8 cellular contexts compared by ENCODE assay signal in genomic region chr19:6373096-6373812, GRCh38. TPM values are rescaled to one million over a fixed set of nuclear protein-coding genes. Genes with fewer than 3 reads are reported as not detected.
A peak's percentile ranks its signal among the peaks of the same experiment; 100 is the strongest.
DNase-seq lines count a peak whose midpoint lies in the region; ATAC-seq and TF ChIP-seq lines count a peak whose summit lies in the region.

No MANE protein-coding gene starts in this region.

- peak; percentile 96 for DNase-seq in D341Med (ENCODE audit: low spot score)
- DNase-seq in PC-9, result peak; percentile 79 to 95
- peak; percentile 99 for DNase-seq in activated T-cell treated with anti-CD3 and anti-CD28 coated beads, Interleukin-2, amount 50 U/mL, for 24 hours
- DNase-seq in stimulated activated CD8-positive, alpha-beta memory T cell treated with anti-CD3 and anti-CD28 coated beads, Interleukin-4, amount 100 ng/mL, for 4 hours (ENCODE audit: low read depth in 2 of 2, low spot score in 1 of 2), result peak; percentile 95

- TF ChIP-seq CTCF in KMS-11 (conservative IDR thresholded peaks at IDR 0.05; ENCODE audit: low read depth, low read length) (no peak), PC-9 (conservative IDR thresholded peaks at IDR 0.05) (no peak)

- H3K79me2 ChIP-seq in KMS-11 (ENCODE audit: insufficient read depth, low read depth), result no peaks in the 10 kb centered on the region
- no peaks in the 10 kb centered on the region for H3K79me2 ChIP-seq in PC-9 (ENCODE audit: low read depth)

- no peaks in the 10 kb centered on the region for H3K27me3 Mint-ChIP-seq in activated T-cell treated with anti-CD3 and anti-CD28 coated beads, Interleukin-2, amount 50 U/mL, for 24 hours

- H3K4me1 Mint-ChIP-seq in activated T-cell treated with anti-CD3 and anti-CD28 coated beads, Interleukin-2, amount 50 U/mL, for 24 hours (ENCODE audit: low read depth), result peaks cover 12% of the 10 kb centered on the region

- 1 to 2% methylated on average over 46 to 53 of the region's 53 CpGs for WGBS in esophagus, 2 donors

- H3K9ac ChIP-seq in KMS-11, result peak overlapping the region; percentile 42; the same call in 1 of the 2 replicates
- H3K9ac ChIP-seq in muscle layer of colon (ENCODE audit: low read length), result peak overlapping the region; percentile 37

- peak overlapping the region; percentile 36; the same call in 1 of the 2 replicates for H3K4me2 ChIP-seq in KMS-11
- peak overlapping the region; percentile 74 for H3K4me2 ChIP-seq in PC-9

- peak; percentile 44 for ATAC-seq in GM21786 (IDR thresholded peaks at IDR 0.05; ENCODE audit: unreplicated experiment)

- H2AFZ ChIP-seq in KMS-11 (ENCODE audit: low read depth) (peak overlapping the region; percentile 64; the same call in 1 of the 2 replicates), PC-9 (peak overlapping the region; percentile 80)

- peak overlapping the region; percentile 67 for H3K27ac ChIP-seq in KMS-11
- H3K27ac ChIP-seq in PC-9, result peak overlapping the region; percentile 79
- peak overlapping the region; percentile 99 to 100 for H3K27ac ChIP-seq in esophagus (ENCODE audit: low read depth in 2 of 2, low read length in 1 of 2)
- peak overlapping the region; percentile 97 for H3K27ac ChIP-seq in muscle layer of colon (ENCODE audit: low read depth, low read length)

- H3K9me3 Mint-ChIP-seq in activated T-cell treated with anti-CD3 and anti-CD28 coated beads, Interleukin-2, amount 50 U/mL, for 24 hours, result no peaks in the 10 kb centered on the region

- H4K20me1 ChIP-seq in KMS-11 (ENCODE audit: insufficient read depth), result no peaks in the 10 kb centered on the region
- no peaks in the 10 kb centered on the region for H4K20me1 ChIP-seq in PC-9 (ENCODE audit: insufficient read depth)

- H3K4me3 Mint-ChIP-seq in activated T-cell treated with anti-CD3 and anti-CD28 coated beads, Interleukin-2, amount 50 U/mL, for 24 hours, result peak overlapping the region; percentile 86

- H3K27me3 ChIP-seq in KMS-11 (ENCODE audit: insufficient read depth, low read depth) (no peaks in the 10 kb centered on the region), PC-9 (ENCODE audit: insufficient read depth, low read depth) (no peaks in the 10 kb centered on the region), esophagus (ENCODE audit: control insufficient read depth in 1 of 2, insufficient read depth in 2 of 2, low read length in 2 of 2) (no peaks in the 10 kb centered on the region), muscle layer of colon (ENCODE audit: control insufficient read depth in 1 of 2, insufficient read depth in 2 of 2, low read length in 2 of 2) (no peaks in the 10 kb centered on the region)

- 0 out of 2 replicates have a peak, but pooled peaks cover 3% of the 10 kb centered on the region for H3F3A ChIP-seq in PC-9 (ENCODE audit: insufficient read depth, low read depth)

- no peaks in the 10 kb centered on the region for H3K9me3 ChIP-seq in PC-9 (ENCODE audit: insufficient read depth, low read depth)
- no peaks in the 10 kb centered on the region for H3K9me3 ChIP-seq in esophagus (ENCODE audit: control insufficient read depth in 2 of 2, insufficient read depth in 1 of 2, low read depth in 1 of 2, low read length in 1 of 2)
- H3K9me3 ChIP-seq in muscle layer of colon (ENCODE audit: low read length), result no peaks in the 10 kb centered on the region

- H3K36me3 ChIP-seq in KMS-11 (ENCODE audit: insufficient read depth) (peaks cover 4% of the 10 kb centered on the region; the same call in 1 of the 2 replicates), PC-9 (ENCODE audit: low read depth) (no peaks in the 10 kb centered on the region), esophagus (ENCODE audit: control insufficient read depth in 2 of 2, insufficient read depth in 2 of 2, low read length in 1 of 2) (peaks cover 4 to 21% of the 10 kb centered on the region in 2 donors), muscle layer of colon (ENCODE audit: insufficient read depth, low read length) (peaks cover 8% of the 10 kb centered on the region)

- H3K36me3 Mint-ChIP-seq in activated T-cell treated with anti-CD3 and anti-CD28 coated beads, Interleukin-2, amount 50 U/mL, for 24 hours (ENCODE audit: low read depth), result peaks cover 31% of the 10 kb centered on the region

- intact Hi-C loops in PC-9 (cut with micrococcal nuclease; ENCODE audit: unreplicated experiment), result loop anchor here (1.0 kb wide), 1 partner anchor 20 kb away; the partner anchor contains the start of gene GTF2F1

- H3K4me3 ChIP-seq in KMS-11 (IDR thresholded peaks at IDR 0.05; ENCODE audit: insufficient read depth, low read depth, low read length) (no peak overlapping the region), PC-9 (peak overlapping the region; percentile 90), esophagus (ENCODE audit: low read depth in 1 of 2, low read length in 2 of 2) (peak overlapping the region; percentile 71 to 89), muscle layer of colon (ENCODE audit: low read depth in 1 of 2, low read length in 2 of 2) (peak overlapping the region; percentile 51 to 81)

- peak overlapping the region; percentile 97 for H3K27ac Mint-ChIP-seq in activated T-cell treated with anti-CD3 and anti-CD28 coated beads, Interleukin-2, amount 50 U/mL, for 24 hours

- POLR2A ChIA-PET in PC-9 (lab: Charles Lee; ENCODE audit: unreplicated experiment), result interaction anchor here (0.5 to 1.0 kb wide), 7 partner anchors 12 to 458 kb away, joined by 3 to 18 read pairs (median 5); partner anchors contain the start of gene CLPP

- no peaks in the 10 kb centered on the region for H3K9me2 ChIP-seq in PC-9 (ENCODE audit: insufficient read depth)

- CTCF ChIA-PET in PC-9 (lab: Charles Lee), result no interaction called here

- BruUV-seq in PC-9 (replicated peaks; lab: Mats Ljungman, UMichigan), result no TSS peak

- peaks cover 9% of the 10 kb centered on the region for H3K4me1 ChIP-seq in KMS-11 (ENCODE audit: low read depth, poor library complexity, severe bottlenecking)
- H3K4me1 ChIP-seq in PC-9 (replicated peaks; ENCODE audit: insufficient read depth), result no peaks in the 10 kb centered on the region
- H3K4me1 ChIP-seq in esophagus (ENCODE audit: control insufficient read depth in 2 of 2, insufficient read depth in 2 of 2, low read length in 1 of 2), result peaks cover 0 to 8% of the 10 kb centered on the region in 2 donors
- H3K4me1 ChIP-seq in muscle layer of colon (ENCODE audit: insufficient read depth, low read length), result peaks cover 8% of the 10 kb centered on the region

RNA-seq across cellular contexts. Expression of gene ALKBH7, which starts 0.7 kb away (rescaled TPM):
- total RNA-seq in PC-9 (2021), result 53.6 and 75.7 TPM in 2 replicates
- polyA plus RNA-seq in esophagus, result 10 to 100 TPM; 40.6 to 57.1 TPM

RNA-seq across cellular contexts. Expression of gene PSPN, which starts 2.5 kb away (rescaled TPM):
- total RNA-seq in PC-9 (2021), result 1.3 TPM in 2 replicates
- polyA plus RNA-seq in esophagus, result under 1 TPM; 0.47 to 0.79 TPM

RNA-seq across cellular contexts. Expression of gene CLPP, which starts 11.9 kb away (rescaled TPM):
- total RNA-seq in PC-9 (2021), result 63.7 and 65.3 TPM in 2 replicates
- 10 to 100 TPM; 38.0 to 65.5 TPM for polyA plus RNA-seq in esophagus

RNA-seq across cellular contexts. Expression of gene GTF2F1, which starts 19.7 kb away (rescaled TPM):
- total RNA-seq in PC-9 (2021), result 40.9 and 43.8 TPM in 2 replicates
- polyA plus RNA-seq in esophagus, result 10 to 100 TPM; 35.7 to 46.6 TPM

RNA-seq across cellular contexts. Expression of gene ACER1, which starts 39.8 kb away (rescaled TPM):
- total RNA-seq in PC-9 (2021), result not detected in 2 replicates
- 1 to 10 TPM; 6.2 to 7.4 TPM for polyA plus RNA-seq in esophagus
